In genomic region chr11:62433553-62434301, GRCh38 we compare ENCODE assay signal across 15 cellular contexts. TPM values are rescaled to one million over a fixed set of nuclear protein-coding genes. Genes with fewer than 3 reads are reported as not detected.
DNase-seq lines count a peak whose midpoint lies in the region; ATAC-seq and TF ChIP-seq lines count a peak whose summit lies in the region.
"Had no signal": no experiment of that assay in that cellular context is flagged by ENCODE, and none has a peak within 500 bp of the region (broad histone marks: within the 10 kb centered on the region; RNA-seq: fewer than 3 reads in every experiment).

No MANE protein-coding gene starts in this region.

- H3K4me3 ChIP-seq in BLaER1 (no peak overlapping the region), osteoblast (ENCODE audit: insufficient read depth, low read length) (no peak overlapping the region), colonic mucosa (no peak overlapping the region)

- intact Hi-C loops in colonic mucosa (cut with DNase I) = no loop called here

- TF ChIP-seq CTCF in osteoblast (IDR thresholded peaks at IDR 0.05; ENCODE audit: extremely low read depth, low read depth, low read length) = no peak
- TF ChIP-seq CTCF in colonic mucosa (IDR thresholded peaks at IDR 0.05) = no peak

- H3K9me3 ChIP-seq in BLaER1 = no peaks in the 10 kb centered on the region
- H3K9me3 ChIP-seq in osteoblast (ENCODE audit: low read depth, low read length) = no peaks in the 10 kb centered on the region
- no peaks in the 10 kb centered on the region for H3K9me3 ChIP-seq in colonic mucosa

- peak; percentile 93 for DNase-seq in NCI-H82 (lab: John Stamatoyannopoulos, UW)
- DNase-seq in osteoblast (ENCODE audit: insufficient read length, low spot score, missing footprints) = no peak
- DNase-seq in NCI-H226 = no peak
- DNase-seq in NCI-H1092 (lab: John Stamatoyannopoulos, UW) = no peak
- DNase-seq in ecto neural progenitor cell (ENCODE audit: low spot score) = no peak
- no peak for DNase-seq in colonic mucosa
- DNase-seq: activated gamma-delta T cell treated with Interleukin-2 at 50 U/mL for 16 hours; CD4-positive, CD25-positive, alpha-beta regulatory T cell; H7; stimulated activated CD4-positive, alpha-beta T cell treated with anti-CD3 and anti-CD28 coated beads, Interleukin-4, amount 100 ng/mL, for 24 hours had no signal

- no peaks in the 10 kb centered on the region for H4K20me1 ChIP-seq in BLaER1
- H4K20me1 ChIP-seq in osteoblast (ENCODE audit: insufficient read depth, low read length) = no peaks in the 10 kb centered on the region

- H3K4me2 ChIP-seq in BLaER1 (peak overlapping the region; percentile 65), osteoblast (ENCODE audit: insufficient read depth, low read length) (peak overlapping the region; percentile 36)

- peak; percentile 44 for ATAC-seq in esophagus mucosa

- H3K79me2 ChIP-seq in osteoblast (ENCODE audit: insufficient read depth, low read length) = no peaks in the 10 kb centered on the region

- H2AFZ ChIP-seq in osteoblast (ENCODE audit: low read length) = peak overlapping the region; percentile 76

- H3K27me3 ChIP-seq in BLaER1 = no peaks in the 10 kb centered on the region
- H3K27me3 ChIP-seq in osteoblast (ENCODE audit: insufficient read depth, low read length) = no peaks in the 10 kb centered on the region
- no peaks in the 10 kb centered on the region for H3K27me3 ChIP-seq in colonic mucosa

- H3K9ac ChIP-seq in BLaER1 (no peak overlapping the region), colonic mucosa (ENCODE audit: low read depth in 2 of 2, low read length in 2 of 2) (peak overlapping the region in 1 of 2 donors; percentile 29)

- H3K4me1 ChIP-seq in BLaER1 (peaks cover 24% of the 10 kb centered on the region), osteoblast (ENCODE audit: insufficient read depth, low read length) (peaks cover 29% of the 10 kb centered on the region), colonic mucosa (peaks cover 7% of the 10 kb centered on the region)

- H3K36me3 ChIP-seq in BLaER1 (no peaks in the 10 kb centered on the region), osteoblast (ENCODE audit: insufficient read depth, low read length) (no peaks in the 10 kb centered on the region), colonic mucosa (no peaks in the 10 kb centered on the region)

- no peak overlapping the region for H3K27ac ChIP-seq in BLaER1
- H3K27ac ChIP-seq in osteoblast (ENCODE audit: low read depth, low read length) = no peak overlapping the region
- no peak overlapping the region for H3K27ac ChIP-seq in colonic mucosa
- H3K27ac ChIP-seq: epithelial cell of prostate had no signal

RNA-seq across cellular contexts. Expression of gene SCGB1A1, which starts 14.9 kb away (rescaled TPM):
- total RNA-seq in esophagus mucosa = 0.48 TPM
- total RNA-seq in osteoblast = not detected in 2 replicates
- 1 to 10 TPM in 1 of 2 donors, not detected in 1; 2.3 TPM for total RNA-seq in colonic mucosa
- total RNA-seq: CD4-positive, CD25-positive, alpha-beta regulatory T cell; H7; lower leg skin; NCI-H460 had no signal
